Comparison of ENCODE assay signal across 8 cellular contexts in genomic region chr10:104337985-104338735, GRCh38. TPM values are rescaled to one million over a fixed set of nuclear protein-coding genes. Genes with fewer than 3 reads are reported as not detected.
DNase-seq lines count a peak whose midpoint lies in the region; ATAC-seq and TF ChIP-seq lines count a peak whose summit lies in the region.

TSS of gene ITPRIP (minus strand) at chr10:104338465. CDS start at chr10:104316051, 22,414 bp downstream.

- peaks cover 22% of the 10 kb centered on the region for H3F3A ChIP-seq in neural progenitor cell (ENCODE audit: low read depth)

- peak within 1 kb of the TSS; percentile 91 for H3K27ac ChIP-seq in RWPE1
- peak within 1 kb of the TSS; percentile 75 for H3K27ac ChIP-seq in neural progenitor cell
- peak within 1 kb of the TSS; percentile 68 for H3K27ac ChIP-seq in temporal lobe (ENCODE audit: low read depth, low read length)

- peak; percentile 91 for TF ChIP-seq POLR2A in GM19099 (IDR thresholded peaks at IDR 0.05; ENCODE audit: extremely low read depth, insufficient read length, low read depth)

- H2AFZ ChIP-seq in neural progenitor cell (replicated peaks) = peak within 1 kb of the TSS; percentile 93

- peak within 1 kb of the TSS; percentile 87 for H3K4me3 ChIP-seq in fibroblast of villous mesenchyme (ENCODE audit: low read depth, low read length)
- peak within 1 kb of the TSS; percentile 81 for H3K4me3 ChIP-seq in neural progenitor cell

- DNase-seq in C1 segment of cervical spinal cord (lab: John Stamatoyannopoulos, UW) (peak in 11 of 14 donors; percentile 39 to 78 (median 63)), RWPE1 (ENCODE audit: low spot score) (peak; percentile 70), fibroblast of villous mesenchyme (ENCODE audit: low read depth) (peak; percentile 93), neural progenitor cell (ENCODE audit: low spot score) (peak; percentile 86)
- peak; percentile 68 for DNase-seq in activated effector memory CD4-positive, alpha-beta T cell treated with Interleukin-2 at 50 U/mL for 16 hours

- H3K36me3 ChIP-seq in neural progenitor cell = no peaks in the 10 kb centered on the region

- H3K27me3 Mint-ChIP-seq in neural progenitor cell (ENCODE audit: insufficient read depth, low read depth) = peaks cover 8% of the 10 kb centered on the region

- peaks cover 35% of the 10 kb centered on the region for H4K20me1 ChIP-seq in neural progenitor cell (ENCODE audit: low read depth)

- peak within 1 kb of the TSS; percentile 65 for H3K9ac ChIP-seq in neural progenitor cell

- peaks cover 2% of the 10 kb centered on the region for H3K36me3 Mint-ChIP-seq in neural progenitor cell

- peak within 1 kb of the TSS; percentile 100 for H3K27ac Mint-ChIP-seq in neural progenitor cell

- peaks cover 46% of the 10 kb centered on the region for H3K4me1 Mint-ChIP-seq in neural progenitor cell

- H3K4me1 ChIP-seq in neural progenitor cell = peaks cover 18% of the 10 kb centered on the region

- H3K9me3 ChIP-seq in neural progenitor cell (ENCODE audit: low read depth) = no peaks in the 10 kb centered on the region

- H3K4me2 ChIP-seq in neural progenitor cell = peak within 1 kb of the TSS; percentile 99

- peak; percentile 77 for ATAC-seq in HG03378 (IDR thresholded peaks at IDR 0.05; ENCODE audit: unreplicated experiment)

- peaks cover 27% of the 10 kb centered on the region for H3K27me3 ChIP-seq in neural progenitor cell

- peaks cover 44% of the 10 kb centered on the region for H3K79me2 ChIP-seq in neural progenitor cell (ENCODE audit: low read depth)

- POLR2A ChIA-PET in RWPE1 (lab: Yijun Ruan, JAX; ENCODE audit: low non-redundant PET) = interaction anchor here (0.6 to 1.0 kb wide), 2 partner anchors 11 to 15 kb away, joined by 3 to 5 read pairs; partner anchors contain the start of gene CFAP58

- CTCF ChIA-PET in RWPE1 (lab: Yijun Ruan, JAX) = interaction anchor here (0.7 to 2.0 kb wide), 11 partner anchors 12 to 480 kb away, joined by 3 to 11 read pairs (median 3); no protein-coding TSS in a partner anchor

- TF ChIP-seq CTCF in RWPE1 (conservative IDR thresholded peaks at IDR 0.05; ENCODE audit: low read depth) (no peak), fibroblast of villous mesenchyme (IDR thresholded peaks at IDR 0.05; ENCODE audit: insufficient read depth, low read depth, low read length) (peak; percentile 21), neural progenitor cell (IDR thresholded peaks at IDR 0.05) (peak; percentile 37)

- peak within 1 kb of the TSS; percentile 95 for H3K4me3 Mint-ChIP-seq in neural progenitor cell

- no peaks in the 10 kb centered on the region for H3K9me3 Mint-ChIP-seq in neural progenitor cell

RNA-seq across cellular contexts. Expression of gene ITPRIP, which starts in this region (rescaled TPM):
- total RNA-seq in fibroblast of villous mesenchyme (9.9 and 10.3 TPM in 2 replicates), neural progenitor cell (ENCODE audit: low replicate concordance) (1.6 and 4.4 TPM in 2 replicates), temporal lobe (2.0 TPM)

Comparison
In these comparisons a context has a peak if more than half of its experiments do, and no peak if none do; other contexts are left out.
1. Peak in every context shown above with its lines: DNase-seq, ATAC-seq, H3K4me3 ChIP-seq and H3K27ac ChIP-seq.